ENCODE assay signal across 9 cellular contexts in genomic region chr1:18299441-18300338, GRCh38.
DNase-seq lines count a peak whose midpoint lies in the region; ATAC-seq, FAIRE-seq and TF ChIP-seq lines count a peak whose summit lies in the region.
"Had no signal": no experiment of that assay in that cellular context is flagged by ENCODE, and none has a peak within 500 bp of the region (broad histone marks: within the 10 kb centered on the region; RNA-seq: fewer than 3 reads in every experiment).

No MANE protein-coding gene starts in this region.

- H3K9me3 ChIP-seq in OCI-LY1 (ENCODE audit: low read length) (no peaks in the 10 kb centered on the region), esophagus muscularis mucosa (no peaks in the 10 kb centered on the region), thyroid gland (no peaks in the 10 kb centered on the region)
- H3K9me3 ChIP-seq in effector memory CD4-positive, alpha-beta T cell (ENCODE audit: control insufficient read depth, low read length), result no peaks in the 10 kb centered on the region

- H3K9ac ChIP-seq in OCI-LY1 (ENCODE audit: low read length), result no peak overlapping the region

- H3K4me1 ChIP-seq in OCI-LY1 (ENCODE audit: insufficient read depth, low read length, severe bottlenecking) (no peaks in the 10 kb centered on the region), esophagus muscularis mucosa (no peaks in the 10 kb centered on the region), thyroid gland (no peaks in the 10 kb centered on the region)
- H3K4me1 ChIP-seq in effector memory CD4-positive, alpha-beta T cell (ENCODE audit: control insufficient read depth, insufficient read depth, low read length, poor library complexity, severe bottlenecking), result no peaks in the 10 kb centered on the region

- no peak for TF ChIP-seq EP300 in esophagus muscularis mucosa (IDR thresholded peaks at IDR 0.05)

- no peak for FAIRE-seq in urothelium cell line (lab: Jason Lieb, UNC)
- FAIRE-seq: endometrium had no signal

- CTCF ChIA-PET in BJ (lab: Yijun Ruan, JAX), result no interaction called here

- H3K36me3 ChIP-seq in BJ (ENCODE audit: control insufficient read depth, insufficient read depth, low read length) (no peaks in the 10 kb centered on the region), OCI-LY1 (ENCODE audit: insufficient read depth, low read length) (no peaks in the 10 kb centered on the region), esophagus muscularis mucosa (no peaks in the 10 kb centered on the region), thyroid gland (no peaks in the 10 kb centered on the region)
- no peaks in the 10 kb centered on the region for H3K36me3 ChIP-seq in effector memory CD4-positive, alpha-beta T cell (ENCODE audit: control insufficient read depth, insufficient read depth, low read length)

- DNase-seq in BJ (ENCODE audit: low read depth) (no peak), GM13977 (ENCODE audit: low spot score) (peak; percentile 73), esophagus muscularis mucosa (ENCODE audit: extremely low spot score) (no peak), thyroid gland (peak; percentile 10 to 18), urothelium cell line (ENCODE audit: low spot score) (no peak)
- DNase-seq in effector memory CD4-positive, alpha-beta T cell, result no peak

- in situ Hi-C loops in GM13977 (cut with MboI; ENCODE audit: low pct_unique_long_range_greater_than_20kb, low sequenced_read_pairs, unreplicated experiment), result no loop called here

- H3K27ac ChIP-seq in OCI-LY1 (ENCODE audit: low read depth, low read length, poor library complexity, severe bottlenecking) (no peak overlapping the region), esophagus muscularis mucosa (replicated peaks in 1 of 4) (no peak overlapping the region), thyroid gland (no peak overlapping the region)
- no peak overlapping the region for H3K27ac ChIP-seq in effector memory CD4-positive, alpha-beta T cell (ENCODE audit: insufficient read depth, low read length, poor library complexity, severe bottlenecking)

- TF ChIP-seq CTCF in BJ (IDR thresholded peaks at IDR 0.05; ENCODE audit: insufficient read depth, low read depth, low read length) (peak; percentile 27; the same call in 1 of the 2 replicates), GM13977 (IDR thresholded peaks at IDR 0.05; ENCODE audit: extremely low read depth, insufficient read depth, missing control alignments) (peak; percentile 78), OCI-LY1 (IDR thresholded peaks at IDR 0.05; ENCODE audit: low read length) (peak; percentile 77), esophagus muscularis mucosa (IDR thresholded peaks at IDR 0.05) (peak; percentile 36 to 70 (median 40)), thyroid gland (IDR thresholded peaks at IDR 0.05) (peak; percentile 18 to 77 (median 46))

- H3K79me2 ChIP-seq in OCI-LY1 (ENCODE audit: insufficient read depth, low read length), result no peaks in the 10 kb centered on the region

- ATAC-seq in GM18867 (IDR thresholded peaks at IDR 0.05; ENCODE audit: unreplicated experiment), result no peak

- no peak for TF ChIP-seq POLR2A in esophagus muscularis mucosa (IDR thresholded peaks at IDR 0.05; ENCODE audit: low read depth)
- TF ChIP-seq POLR2A in thyroid gland (IDR thresholded peaks at IDR 0.05), result no peak

- intact Hi-C loops in esophagus muscularis mucosa (cut with DNase I), result no loop called here
- intact Hi-C loops in thyroid gland (cut with DNase I), result loop anchor here (5.0 kb wide), 1 partner anchor 278 kb away; no protein-coding TSS in a partner anchor

- no peaks in the 10 kb centered on the region for H3K27me3 ChIP-seq in BJ (ENCODE audit: control insufficient read depth, insufficient read depth, low read length)
- H3K27me3 ChIP-seq in OCI-LY1 (ENCODE audit: insufficient read depth, low read length), result peaks cover 9% of the 10 kb centered on the region; the same call in 1 of the 2 replicates
- peaks cover 0 to 86% (median 9%) of the 10 kb centered on the region in 4 donors for H3K27me3 ChIP-seq in esophagus muscularis mucosa
- no peaks in the 10 kb centered on the region for H3K27me3 ChIP-seq in thyroid gland
- H3K27me3 ChIP-seq in effector memory CD4-positive, alpha-beta T cell (replicated peaks; ENCODE audit: control insufficient read depth, insufficient read depth, low read length, poor library complexity, severe bottlenecking), result no peaks in the 10 kb centered on the region

- no peaks in the 10 kb centered on the region for H4K20me1 ChIP-seq in OCI-LY1 (ENCODE audit: insufficient read depth, low read length)

- H3F3A ChIP-seq in OCI-LY1 (ENCODE audit: insufficient read depth, low read length), result no peaks in the 10 kb centered on the region

- H3K4me3 ChIP-seq in BJ (ENCODE audit: low read depth, low read length), result no peak overlapping the region
- H3K4me3 ChIP-seq in OCI-LY1 (ENCODE audit: low read depth, low read length, poor library complexity, severe bottlenecking), result no peak overlapping the region
- H3K4me3 ChIP-seq in esophagus muscularis mucosa, result no peak overlapping the region
- H3K4me3 ChIP-seq in thyroid gland (replicated peaks in 1 of 3), result no peak overlapping the region
- no peak overlapping the region for H3K4me3 ChIP-seq in effector memory CD4-positive, alpha-beta T cell (ENCODE audit: insufficient read depth, low read depth, low read length, poor library complexity, severe bottlenecking)

- no peaks in the 10 kb centered on the region for H3K9me2 ChIP-seq in OCI-LY1 (ENCODE audit: low read depth, low read length)

- H2AFZ ChIP-seq in OCI-LY1 (ENCODE audit: low read length), result no peak overlapping the region

- POLR2A ChIA-PET in BJ (lab: Charles Lee), result no interaction called here

- H3K4me2 ChIP-seq in OCI-LY1 (ENCODE audit: low read length), result no peak overlapping the region

- 65% methylated on average over 7 of the region's 7 CpGs for WGBS in esophagus muscularis mucosa
- WGBS in thyroid gland, 2 donors, result 58 to 65% methylated on average over 7 of the region's 7 CpGs

Comparison
In these comparisons a context has a peak if more than half of its experiments do, and no peak if none do; other contexts are left out.
1. DNase-seq: peak in GM13977 (single experiment) and thyroid gland (2 of 2); none in BJ (single experiment), esophagus muscularis mucosa (single experiment), urothelium cell line (single experiment) and effector memory CD4-positive, alpha-beta T cell (0 of 3).
2. CTCF ChIP-seq: peak in every context shown above with its lines; median percentile 78 in GM13977; 77 in OCI-LY1; 46 in thyroid gland; 40 in esophagus muscularis mucosa; 27 in BJ.